10 cellular contexts compared by ENCODE assay signal in the genomic region with DNA sequence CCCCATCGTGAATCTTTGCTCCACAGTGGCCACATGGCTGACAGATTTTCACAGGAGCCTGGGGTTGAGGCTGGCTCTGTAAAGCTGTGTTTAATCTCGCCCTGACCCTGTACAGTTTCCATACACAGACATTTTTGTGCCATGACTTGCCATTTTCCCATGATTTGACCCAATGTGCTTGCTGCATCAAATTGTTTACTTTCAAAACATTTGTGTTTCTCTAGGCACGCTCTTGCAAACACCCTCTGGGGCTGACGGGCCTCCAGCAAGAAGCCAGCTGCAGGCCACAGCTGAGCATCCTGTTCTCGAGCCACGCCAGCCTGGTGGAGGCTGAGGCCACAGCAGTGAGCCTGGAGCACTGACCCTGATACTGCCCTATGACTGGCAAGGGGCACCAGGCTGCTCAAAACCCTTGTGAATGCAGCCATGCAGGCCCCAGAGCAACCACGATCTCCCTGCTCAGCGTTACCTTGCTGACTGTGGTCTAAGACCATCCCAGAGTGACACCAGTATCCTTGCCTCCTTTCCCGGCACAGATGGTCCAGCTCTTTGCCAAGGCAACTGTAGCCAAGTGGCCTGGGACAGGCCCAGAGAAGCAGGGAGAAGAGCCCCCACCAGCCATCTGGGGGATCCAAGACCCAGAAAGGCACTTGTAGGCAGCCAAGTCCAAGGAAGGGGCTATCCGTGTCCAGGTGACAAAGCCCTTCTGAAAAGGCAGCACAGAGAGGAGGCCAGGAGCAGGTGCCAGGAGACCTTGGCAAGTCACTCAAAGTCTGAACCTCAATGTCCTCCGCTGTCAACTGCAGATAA.
DNase-seq lines count a peak whose midpoint lies in the region; ATAC-seq and TF ChIP-seq lines count a peak whose summit lies in the region.
"Had no signal": no experiment of that assay in that cellular context is flagged by ENCODE, and none has a peak within 500 bp of the region (broad histone marks: within the 10 kb centered on the region; RNA-seq: fewer than 3 reads in every experiment).

No MANE protein-coding gene starts in this region.

- H3K4me1 ChIP-seq in endodermal cell (ENCODE audit: control insufficient read depth, insufficient read depth, low read length) (no peaks in the 10 kb centered on the region), MM.1S (ENCODE audit: low read length) (no peaks in the 10 kb centered on the region)
- no peaks in the 10 kb centered on the region for H3K4me1 ChIP-seq in CD8-positive, alpha-beta memory T cell (ENCODE audit: insufficient read depth, low read length)

- POLR2A ChIA-PET in CD8-positive, alpha-beta memory T cell (lab: Charles Lee): no interaction called here

- H3K36me3 ChIP-seq in endodermal cell (ENCODE audit: control insufficient read depth, insufficient read depth, low read length): no peaks in the 10 kb centered on the region
- no peaks in the 10 kb centered on the region for H3K36me3 ChIP-seq in MM.1S (replicated peaks; ENCODE audit: insufficient read depth, low read length)
- no peaks in the 10 kb centered on the region for H3K36me3 ChIP-seq in CD8-positive, alpha-beta memory T cell (ENCODE audit: insufficient read depth, low read length)

- H3K79me2 ChIP-seq in MM.1S (ENCODE audit: low read length): no peaks in the 10 kb centered on the region

- H3K36me3 Mint-ChIP-seq in CD14-positive monocyte (peaks cover 10 to 16% of the 10 kb centered on the region in 2 donors), endodermal cell (ENCODE audit: low read depth) (no peaks in the 10 kb centered on the region), osteocyte (ENCODE audit: unreplicated experiment) (peaks cover 10% of the 10 kb centered on the region)
- H3K36me3 Mint-ChIP-seq in CD8-positive, alpha-beta memory T cell: no peaks in the 10 kb centered on the region
- H3K36me3 Mint-ChIP-seq: activated CD4-positive, alpha-beta memory T cell treated with anti-CD3 and anti-CD28 coated beads for 36 hours had no signal

- no peaks in the 10 kb centered on the region for H4K20me1 ChIP-seq in MM.1S (ENCODE audit: insufficient read depth, low read length)

- peaks cover 5 to 13% (median 7%) of the 10 kb centered on the region in 7 donors for H3K9me3 Mint-ChIP-seq in CD14-positive monocyte
- H3K9me3 Mint-ChIP-seq in endodermal cell: no peaks in the 10 kb centered on the region
- peaks cover 9% of the 10 kb centered on the region for H3K9me3 Mint-ChIP-seq in osteocyte (ENCODE audit: unreplicated experiment)
- no peaks in the 10 kb centered on the region for H3K9me3 Mint-ChIP-seq in CD8-positive, alpha-beta memory T cell
- H3K9me3 Mint-ChIP-seq: activated CD4-positive, alpha-beta memory T cell treated with anti-CD3 and anti-CD28 coated beads for 36 hours had no signal

- TF ChIP-seq CTCF in CD14-positive monocyte (IDR thresholded peaks at IDR 0.05): no peak
- TF ChIP-seq CTCF in endodermal cell (conservative IDR thresholded peaks at IDR 0.05): no peak
- TF ChIP-seq CTCF in osteocyte (IDR thresholded peaks at IDR 0.05): no peak
- TF ChIP-seq CTCF in MM.1S (IDR thresholded peaks at IDR 0.05; ENCODE audit: low read length): no peak

- H3K27me3 ChIP-seq in endodermal cell (ENCODE audit: control insufficient read depth, insufficient read depth, low read length, poor library complexity, severe bottlenecking) (no peaks in the 10 kb centered on the region), MM.1S (replicated peaks; ENCODE audit: insufficient read depth, low read length) (no peaks in the 10 kb centered on the region)
- no peaks in the 10 kb centered on the region for H3K27me3 ChIP-seq in CD8-positive, alpha-beta memory T cell (ENCODE audit: insufficient read depth, low read length, poor library complexity, severe bottlenecking)

- H2AFZ ChIP-seq in MM.1S (ENCODE audit: low read length): no peak overlapping the region

- 91 to 97% methylated on average over 11 of the region's 11 CpGs for WGBS in endodermal cell (ENCODE audit: insufficient coverage in 1 of 2, insufficient read length in 1 of 2), 2 experiments

- ATAC-seq in GM21825 (IDR thresholded peaks at IDR 0.05; ENCODE audit: unreplicated experiment): no peak

- DNase-seq in CD14-positive monocyte (ENCODE audit: low spot score) (no peak), M059J (ENCODE audit: low read depth) (peak; percentile 74), endodermal cell (peak; percentile 26), osteocyte (ENCODE audit: extremely low spot score, unreplicated experiment) (peak; percentile 93), MM.1S (no peak), HT-29 (ENCODE audit: low spot score) (no peak)
- DNase-seq in CD8-positive, alpha-beta memory T cell: no peak
- DNase-seq: activated CD4-positive, alpha-beta memory T cell treated with anti-CD3 and anti-CD28 coated beads for 36 hours; occipital lobe had no signal

- H3K4me3 ChIP-seq in endodermal cell (ENCODE audit: low read length): no peak overlapping the region
- H3K4me3 ChIP-seq in MM.1S (ENCODE audit: low read length): no peak overlapping the region
- H3K4me3 ChIP-seq in CD8-positive, alpha-beta memory T cell (ENCODE audit: low read length): no peak overlapping the region

- peaks cover 62% of the 10 kb centered on the region for H3K4me1 Mint-ChIP-seq in CD14-positive monocyte
- H3K4me1 Mint-ChIP-seq in endodermal cell: peaks cover under 1% of the 10 kb centered on the region
- peaks cover 45% of the 10 kb centered on the region for H3K4me1 Mint-ChIP-seq in osteocyte (ENCODE audit: unreplicated experiment)
- peaks cover 0 to 8% (median 0%) of the 10 kb centered on the region in 3 donors for H3K4me1 Mint-ChIP-seq in CD8-positive, alpha-beta memory T cell

- H3K9ac ChIP-seq in endodermal cell (ENCODE audit: extremely low read depth, low read length, poor library complexity, severe bottlenecking) (no peak overlapping the region), MM.1S (ENCODE audit: low read length) (no peak overlapping the region)

- no peaks in the 10 kb centered on the region for H3K9me3 ChIP-seq in endodermal cell (ENCODE audit: control insufficient read depth, low read length)
- no peaks in the 10 kb centered on the region for H3K9me3 ChIP-seq in MM.1S (replicated peaks; ENCODE audit: insufficient read depth, low read length)
- H3K9me3 ChIP-seq in CD8-positive, alpha-beta memory T cell (ENCODE audit: low read length): no peaks in the 10 kb centered on the region

- no peaks in the 10 kb centered on the region for H3K9me2 ChIP-seq in MM.1S (replicated peaks; ENCODE audit: insufficient read depth, low read length)

- H3K27ac Mint-ChIP-seq in CD14-positive monocyte (peak overlapping the region; percentile 96 to 98 (median 97)), endodermal cell (no peak overlapping the region), osteocyte (ENCODE audit: unreplicated experiment) (peak overlapping the region; percentile 96)
- no peak overlapping the region for H3K27ac Mint-ChIP-seq in CD8-positive, alpha-beta memory T cell
- H3K27ac Mint-ChIP-seq: activated CD4-positive, alpha-beta memory T cell treated with anti-CD3 and anti-CD28 coated beads for 36 hours had no signal

- H3K27ac ChIP-seq in endodermal cell (ENCODE audit: low read depth, low read length): no peak overlapping the region
- H3K27ac ChIP-seq in MM.1S (ENCODE audit: low read length): no peak overlapping the region
- no peak overlapping the region for H3K27ac ChIP-seq in CD8-positive, alpha-beta memory T cell (ENCODE audit: low read depth, low read length)

- intact Hi-C loops in CD14-positive monocyte (cut with micrococcal nuclease): no loop called here

- peaks cover 3 to 4% (median 4%) of the 10 kb centered on the region in 3 donors for H3K27me3 Mint-ChIP-seq in CD14-positive monocyte (ENCODE audit: low read depth in 3 of 3)
- H3K27me3 Mint-ChIP-seq in endodermal cell (ENCODE audit: insufficient read depth): no peaks in the 10 kb centered on the region
- H3K27me3 Mint-ChIP-seq in osteocyte (ENCODE audit: unreplicated experiment): no peaks in the 10 kb centered on the region
- H3K27me3 Mint-ChIP-seq in CD8-positive, alpha-beta memory T cell: peaks cover 2 to 4% of the 10 kb centered on the region in 2 donors

- no peak overlapping the region for H3K4me2 ChIP-seq in MM.1S (ENCODE audit: low read depth, low read length)

- CTCF ChIA-PET in CD8-positive, alpha-beta memory T cell (lab: Charles Lee): no interaction called here

- H3K4me3 Mint-ChIP-seq in CD14-positive monocyte (peak overlapping the region; percentile 56 to 64), endodermal cell (no peak overlapping the region), osteocyte (ENCODE audit: unreplicated experiment) (no peak overlapping the region)
- no peak overlapping the region for H3K4me3 Mint-ChIP-seq in CD8-positive, alpha-beta memory T cell
- H3K4me3 Mint-ChIP-seq: activated CD4-positive, alpha-beta memory T cell treated with anti-CD3 and anti-CD28 coated beads for 36 hours had no signal

- H3F3A ChIP-seq in MM.1S (ENCODE audit: insufficient read depth, low read length): no peaks in the 10 kb centered on the region

Comparison
In these comparisons a context has a peak if more than half of its experiments do, and no peak if none do; other contexts are left out.
1. DNase-seq: peak in M059J (single experiment), endodermal cell (single experiment) and osteocyte (single experiment); none in CD14-positive monocyte (single experiment), MM.1S (single experiment), CD8-positive, alpha-beta memory T cell (0 of 5) and HT-29 (single experiment).
2. H3K27ac Mint-ChIP-seq: peak in CD14-positive monocyte (7 of 7) and osteocyte (single experiment); none in endodermal cell (single experiment) and CD8-positive, alpha-beta memory T cell (0 of 8).
3. H3K4me3 Mint-ChIP-seq: peak in CD14-positive monocyte (2 of 2); none in endodermal cell (single experiment), osteocyte (single experiment) and CD8-positive, alpha-beta memory T cell (0 of 7).